In the genomic region with DNA sequence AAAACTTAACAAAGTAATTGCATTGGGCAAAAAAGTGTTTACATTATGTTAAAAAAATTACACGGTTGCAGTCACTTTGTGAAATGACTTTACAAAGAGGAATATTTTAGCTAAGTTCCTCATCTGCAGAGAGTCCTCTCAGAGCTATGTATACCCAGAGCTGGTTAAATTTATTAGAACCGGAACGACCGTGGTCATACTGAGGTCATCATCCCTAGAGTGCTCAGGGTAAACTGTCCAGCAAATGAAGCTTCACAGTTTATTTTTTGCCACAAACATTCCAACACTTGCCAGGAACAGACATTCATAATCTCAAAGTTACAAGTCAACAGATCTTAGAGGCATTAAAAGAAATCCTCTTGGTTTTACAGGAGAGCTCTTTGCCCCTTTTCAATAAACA, we compare ENCODE assay signal across 8 cellular contexts. TPM values are rescaled to one million over a fixed set of nuclear protein-coding genes. Genes with fewer than 3 reads are reported as not detected.
DNase-seq lines count a peak whose midpoint lies in the region; ATAC-seq and TF ChIP-seq lines count a peak whose summit lies in the region.

No MANE protein-coding gene starts in this region.

- in situ Hi-C loops in brain microvascular endothelial cell (cut with HindIII; ENCODE audit: low pct_ligation_motif_present, low sequenced_read_pairs): no loop called here

- CTCF ChIA-PET in CD4-positive, alpha-beta memory T cell (lab: Charles Lee; ENCODE audit: partially characterized antibody): interaction anchor here (0.9 to 2.2 kb wide), 5 partner anchors 10 to 185 kb away, joined by 3 to 17 read pairs (median 4); no protein-coding TSS in a partner anchor
- CTCF ChIA-PET in MCF 10A (lab: Yijun Ruan, JAX): interaction anchor here (0.6 to 2.9 kb wide), 5 partner anchors 9 to 747 kb away, joined by 3 to 18 read pairs (median 8); no protein-coding TSS in a partner anchor

- no peaks in the 10 kb centered on the region for H3K9me3 ChIP-seq in CD4-positive, alpha-beta memory T cell (ENCODE audit: control insufficient read depth in 1 of 2, low read length in 2 of 2)

- no peaks in the 10 kb centered on the region for H3K27me3 Mint-ChIP-seq in CD4-positive, alpha-beta memory T cell
- H3K27me3 Mint-ChIP-seq in MCF 10A (ENCODE audit: insufficient read depth, unreplicated experiment) (no peaks in the 10 kb centered on the region), naive B cell (peaks cover 0 to 13% (median 6%) of the 10 kb centered on the region in 3 donors)

- H3K4me1 Mint-ChIP-seq in CD4-positive, alpha-beta memory T cell: peaks cover 43 to 63% (median 47%) of the 10 kb centered on the region in 4 donors
- no peaks in the 10 kb centered on the region for H3K4me1 Mint-ChIP-seq in MCF 10A (ENCODE audit: insufficient read depth, unreplicated experiment)
- H3K4me1 Mint-ChIP-seq in naive B cell: peaks cover 25 to 40% (median 30%) of the 10 kb centered on the region in 3 donors

- H3K36me3 ChIP-seq in CD4-positive, alpha-beta memory T cell (ENCODE audit: insufficient read depth, low read length): no peaks in the 10 kb centered on the region
- no peaks in the 10 kb centered on the region for H3K36me3 ChIP-seq in brain microvascular endothelial cell (replicated peaks)

- H3K4me1 ChIP-seq in CD4-positive, alpha-beta memory T cell (ENCODE audit: insufficient read depth, low read length): peaks cover 57% of the 10 kb centered on the region

- no peaks in the 10 kb centered on the region for H3K36me3 Mint-ChIP-seq in CD4-positive, alpha-beta memory T cell
- H3K36me3 Mint-ChIP-seq in MCF 10A (ENCODE audit: insufficient read depth, unreplicated experiment): peaks cover 25% of the 10 kb centered on the region
- no peaks in the 10 kb centered on the region for H3K36me3 Mint-ChIP-seq in naive B cell

- TF ChIP-seq CTCF in MCF 10A (IDR thresholded peaks at IDR 0.05; ENCODE audit: unreplicated experiment) (no peak), brain microvascular endothelial cell (IDR thresholded peaks at IDR 0.05; ENCODE audit: low read depth, low read length, missing control alignments) (no peak)

- no peaks in the 10 kb centered on the region for H3K27me3 ChIP-seq in CD4-positive, alpha-beta memory T cell (ENCODE audit: insufficient read depth, low read length)
- H3K27me3 ChIP-seq in brain microvascular endothelial cell (replicated peaks): no peaks in the 10 kb centered on the region

- ATAC-seq in naive B cell (ENCODE audit: low read depth in 2 of 2) (no peak), GM18868 (IDR thresholded peaks at IDR 0.05; ENCODE audit: unreplicated experiment) (no peak), HG03342 (IDR thresholded peaks at IDR 0.05; ENCODE audit: unreplicated experiment) (no peak), GM21825 (IDR thresholded peaks at IDR 0.05; ENCODE audit: unreplicated experiment) (no peak)

- intact Hi-C loops in CD4-positive, alpha-beta memory T cell (cut with micrococcal nuclease): loop anchor here (5.0 kb wide), 1 partner anchor 320 kb away; the partner anchor contains the start of gene DAP
- intact Hi-C loops in MCF 10A (cut with micrococcal nuclease): loop anchor here (5.0 kb wide), 1 partner anchor 160 kb away; no protein-coding TSS in a partner anchor

- POLR2A ChIA-PET in CD4-positive, alpha-beta memory T cell (lab: Charles Lee; ENCODE audit: partially characterized antibody): interaction anchor here (0.8 to 1.2 kb wide), 2 partner anchors 121 to 193 kb away, joined by 3 to 5 read pairs; partner anchors contain the start of genes ANKRD33B, ATPSCKMT and CCT5
- POLR2A ChIA-PET in MCF 10A (lab: Yijun Ruan, JAX): interaction anchor here (0.7 to 1.5 kb wide), 3 partner anchors 13 to 185 kb away, joined by 3 read pairs; no protein-coding TSS in a partner anchor

- H3K27ac Mint-ChIP-seq in CD4-positive, alpha-beta memory T cell: peak overlapping the region in 5 of 7 donors; percentile 22 to 73 (median 69)
- H3K27ac Mint-ChIP-seq in MCF 10A (ENCODE audit: low read depth, unreplicated experiment) (no peak overlapping the region), naive B cell (peak overlapping the region in 1 of 6 donors; percentile 7)

- peak overlapping the region; percentile 86 to 90 (median 86) for H3K4me3 Mint-ChIP-seq in CD4-positive, alpha-beta memory T cell
- H3K4me3 Mint-ChIP-seq in MCF 10A (ENCODE audit: unreplicated experiment): peak overlapping the region; percentile 74
- H3K4me3 Mint-ChIP-seq in naive B cell: peak overlapping the region; percentile 80 to 91 (median 89)

- no TSS peak for BruUV-seq in MCF 10A (replicated peaks; lab: Mats Ljungman, UMichigan)

- peak overlapping the region; percentile 53 for H3K27ac ChIP-seq in CD4-positive, alpha-beta memory T cell (ENCODE audit: low read depth, low read length)
- H3K27ac ChIP-seq in brain microvascular endothelial cell: no peak overlapping the region

- peak overlapping the region in 1 of 2 donors; percentile 71 for H3K4me3 ChIP-seq in CD4-positive, alpha-beta memory T cell (ENCODE audit: low read length in 2 of 2)
- no peak overlapping the region for H3K4me3 ChIP-seq in brain microvascular endothelial cell (ENCODE audit: low read depth, low read length)

- H3K9me3 Mint-ChIP-seq in CD4-positive, alpha-beta memory T cell: peaks cover 0 to 4% (median 0%) of the 10 kb centered on the region in 8 donors
- H3K9me3 Mint-ChIP-seq in MCF 10A (ENCODE audit: unreplicated experiment) (no peaks in the 10 kb centered on the region), naive B cell (no peaks in the 10 kb centered on the region)

- no peak for DNase-seq in CD4-positive, alpha-beta memory T cell
- DNase-seq in M059J (ENCODE audit: low read depth): peak; percentile 82
- no peak for DNase-seq in MCF 10A (ENCODE audit: unreplicated experiment)
- no peak for DNase-seq in naive B cell
- DNase-seq in brain microvascular endothelial cell: no peak

RNA-seq across cellular contexts. Expression of gene ROPN1L, which starts 0.9 kb away (rescaled TPM):
- total RNA-seq in CD4-positive, alpha-beta memory T cell: under 1 TPM; 0.42 to 0.47 TPM
- 1 to 10 TPM; 3.8 to 6.5 TPM for polyA plus RNA-seq in CD4-positive, alpha-beta memory T cell
- 0.30 and 3.0 TPM in 2 replicates for total RNA-seq in M059J (2014; rRNA removed; shearing (Covaris generic))
- 0.82 TPM in 1 of 2 replicates, not detected in the other for total RNA-seq in MCF 10A (2022)
- polyA plus RNA-seq in naive B cell (ENCODE audit: low read depth in 6 of 6): under 1 TPM in 2 of 6 donors, not detected in 4; 0.58 to 0.70 TPM
